In genomic region chr6:155056756-155057155, GRCh38 we compare ENCODE assay signal across 6 cellular contexts.
"Had no signal": no experiment of that assay in that cellular context is flagged by ENCODE, and none has a peak within 500 bp of the region (broad histone marks: within the 10 kb centered on the region; RNA-seq: fewer than 3 reads in every experiment).

No MANE protein-coding gene starts in this region.

- DNase-seq: Karpas-422, KBM-7, KG1 had no signal

- H3K27ac ChIP-seq: HL-60, KMS-11 had no signal

- H3K9ac ChIP-seq: KMS-11 had no signal

- H3K4me2 ChIP-seq: KMS-11 had no signal

- FAIRE-seq: HTR-8/SVneo had no signal
